Comparison of ENCODE assay signal across 25 cellular contexts in the genomic region with DNA sequence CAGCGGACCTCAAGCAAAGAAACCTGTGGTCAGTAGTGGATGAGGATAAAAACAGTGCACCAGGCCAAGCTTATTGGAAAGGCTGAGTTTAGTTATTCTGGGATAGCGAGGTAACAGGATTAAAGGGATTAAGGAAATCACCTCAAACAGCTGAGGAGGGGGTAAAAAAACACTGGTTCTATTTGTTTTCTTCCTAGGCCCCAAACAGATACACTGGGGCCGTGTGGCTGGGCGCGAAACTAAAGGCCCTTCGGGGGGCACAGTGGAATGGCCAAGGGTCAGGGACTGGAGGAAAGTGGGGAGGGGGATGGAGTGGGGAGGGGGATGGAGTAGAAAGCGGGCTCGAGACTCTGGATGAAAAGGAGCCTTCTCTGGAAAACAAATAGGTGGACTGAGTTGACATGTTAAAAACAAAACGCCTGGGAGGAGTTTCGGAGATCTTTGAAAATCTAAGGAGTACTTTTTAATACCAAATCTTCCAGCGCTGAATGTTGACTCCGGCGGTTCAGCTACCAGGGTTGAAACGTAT. TPM values are rescaled to one million over a fixed set of nuclear protein-coding genes. Genes with fewer than 3 reads are reported as not detected.
DNase-seq lines count a peak whose midpoint lies in the region; ATAC-seq and TF ChIP-seq lines count a peak whose summit lies in the region.
"Had no signal": no experiment of that assay in that cellular context is flagged by ENCODE, and none has a peak within 500 bp of the region (broad histone marks: within the 10 kb centered on the region; RNA-seq: fewer than 3 reads in every experiment).

No MANE protein-coding gene starts in this region.

- no peak for ATAC-seq in HG03095 (IDR thresholded peaks at IDR 0.05; ENCODE audit: unreplicated experiment)
- ATAC-seq: A549; left lung; naive thymus-derived CD8-positive, alpha-beta T cell; psoas muscle had no signal

- no peak overlapping the region for H3K27ac Mint-ChIP-seq in type B pancreatic cell
- H3K27ac Mint-ChIP-seq in chondrocyte (ENCODE audit: unreplicated experiment): no peak overlapping the region
- H3K27ac Mint-ChIP-seq: activated T-cell treated with anti-CD3 and anti-CD28 coated beads, Interleukin-2, amount 50 U/mL, for 24 hours; dendritic cell treated with granulocyte-macrophage colony-stimulating factor and Interleukin-4, amounts not matched to agents 40 ng/mL and 50 ng/mL, for 4 days; immature natural killer cell; T-helper 2 cell treated with Interferon-gamma antibody and Interleukin-4, amounts not matched to agents 5 μg/mL and 100 μg/mL, for 36 hours had no signal

- intact Hi-C loops in cardiac septum (cut with DNase I) (no loop called here), dorsolateral prefrontal cortex (cut with DNase I) (loop anchor here in 1 of 2 donors (10.0 kb wide), 2 partner anchors 357 to 407 kb away; a partner anchor contains a TSS)

- H3K4me1 Mint-ChIP-seq in type B pancreatic cell (ENCODE audit: unreplicated experiment) (peaks cover 19% of the 10 kb centered on the region), chondrocyte (ENCODE audit: low read depth) (peaks cover 14% of the 10 kb centered on the region)

- TF ChIP-seq CTCF in cardiac muscle cell (IDR thresholded peaks at IDR 0.05; ENCODE audit: low read depth, low read length): no peak
- no peak for TF ChIP-seq CTCF in dorsolateral prefrontal cortex (IDR thresholded peaks at IDR 0.05 in 54 of 56, conservative IDR thresholded peaks at IDR 0.05 in 2 of 56; ENCODE audit: low read depth in 1 of 56, partially characterized antibody in 56 of 56)
- TF ChIP-seq CTCF in type B pancreatic cell (conservative IDR thresholded peaks at IDR 0.05): no peak
- TF ChIP-seq CTCF in chondrocyte (IDR thresholded peaks at IDR 0.05): no peak

- DNase-seq in cardiac muscle cell (ENCODE audit: low read depth in 1 of 2, low spot score in 1 of 2) (no peak), cardiac septum (ENCODE audit: low spot score) (no peak), dorsolateral prefrontal cortex (no peak), type B pancreatic cell (ENCODE audit: extremely low spot score, unreplicated experiment) (no peak), chondrocyte (ENCODE audit: low spot score) (no peak), medulla oblongata (ENCODE audit: extremely low spot score) (no peak)
- DNase-seq: activated CD4-positive, alpha-beta T cell treated with anti-CD3 and anti-CD28 coated beads for 48 hours; activated T-cell treated with anti-CD3 and anti-CD28 coated beads, Interleukin-2, amount 50 U/mL, for 24 hours; BE2C; DMS79; immature natural killer cell; left lung; midbrain; naive thymus-derived CD8-positive, alpha-beta T cell; NCI-H187; psoas muscle had no signal

- H3K9me3 ChIP-seq in cardiac muscle cell (ENCODE audit: low read depth) (no peaks in the 10 kb centered on the region), iPS-20b (ENCODE audit: insufficient read depth, low read depth, low read length) (no peaks in the 10 kb centered on the region)
- H3K9me3 ChIP-seq: A549, adrenal gland, BE2C, breast epithelium, left lung, psoas muscle had no signal

- peak overlapping the region; percentile 2 for H3K4me3 ChIP-seq in cardiac muscle cell
- H3K4me3 ChIP-seq in dorsolateral prefrontal cortex: peak overlapping the region in 32 of 59 donors; percentile 1 to 66 (median 52)
- H3K4me3 ChIP-seq in iPS-20b (ENCODE audit: low read length): peak overlapping the region; percentile 69
- H3K4me3 ChIP-seq: A549, adrenal gland, breast epithelium, left lung, psoas muscle had no signal

- H3K9ac ChIP-seq in iPS-20b (ENCODE audit: low read depth, low read length): peak overlapping the region; percentile 51; the same call in 1 of the 2 replicates

- H3K4me1 ChIP-seq in cardiac muscle cell (ENCODE audit: low read depth) (no peaks in the 10 kb centered on the region), iPS-20b (ENCODE audit: insufficient read depth, low read length) (peaks cover 3% of the 10 kb centered on the region; the same call in 1 of the 2 replicates)
- H3K4me1 ChIP-seq: A549, adrenal gland, BE2C, breast epithelium, left lung, psoas muscle had no signal

- peak overlapping the region; percentile 81 for H3K4me3 Mint-ChIP-seq in type B pancreatic cell
- no peak overlapping the region for H3K4me3 Mint-ChIP-seq in chondrocyte (ENCODE audit: unreplicated experiment)
- H3K4me3 Mint-ChIP-seq: activated T-cell treated with anti-CD3 and anti-CD28 coated beads, Interleukin-2, amount 50 U/mL, for 24 hours; T-helper 2 cell treated with Interferon-gamma antibody and Interleukin-4, amounts not matched to agents 5 μg/mL and 100 μg/mL, for 36 hours had no signal

- H3K36me3 Mint-ChIP-seq in type B pancreatic cell: no peaks in the 10 kb centered on the region
- H3K36me3 Mint-ChIP-seq in chondrocyte (ENCODE audit: low read depth): peaks cover 2% of the 10 kb centered on the region

- H3K27me3 ChIP-seq in cardiac muscle cell: peaks cover 99% of the 10 kb centered on the region
- peaks cover 0 to 99% (median 74%) of the 10 kb centered on the region in 45 donors for H3K27me3 ChIP-seq in dorsolateral prefrontal cortex
- H3K27me3 ChIP-seq in iPS-20b (ENCODE audit: insufficient read depth, low read length): peaks cover 78% of the 10 kb centered on the region

- peaks cover 91% of the 10 kb centered on the region for H3K27me3 Mint-ChIP-seq in type B pancreatic cell
- peaks cover 67% of the 10 kb centered on the region for H3K27me3 Mint-ChIP-seq in chondrocyte (ENCODE audit: low read depth)

- H3K36me3 ChIP-seq in cardiac muscle cell: no peaks in the 10 kb centered on the region
- no peaks in the 10 kb centered on the region for H3K36me3 ChIP-seq in iPS-20b (ENCODE audit: insufficient read depth, low read depth, low read length)
- H3K36me3 ChIP-seq: adrenal gland, BE2C, breast epithelium, left lung had no signal

- H3K9me3 Mint-ChIP-seq in type B pancreatic cell: no peaks in the 10 kb centered on the region
- H3K9me3 Mint-ChIP-seq in chondrocyte (ENCODE audit: low read depth): no peaks in the 10 kb centered on the region
- H3K9me3 Mint-ChIP-seq: activated T-cell treated with anti-CD3 and anti-CD28 coated beads, Interleukin-2, amount 50 U/mL, for 24 hours; T-helper 2 cell treated with Interferon-gamma antibody and Interleukin-4, amounts not matched to agents 5 μg/mL and 100 μg/mL, for 36 hours had no signal

- H3K27ac ChIP-seq in cardiac muscle cell (no peak overlapping the region), dorsolateral prefrontal cortex (no peak overlapping the region), iPS-20b (ENCODE audit: low read length) (no peak overlapping the region)
- H3K27ac ChIP-seq: A549, adrenal gland, breast epithelium, left lung, psoas muscle had no signal

RNA-seq across cellular contexts. Expression of a gene that starts 2.9 kb away (rescaled TPM):
- total RNA-seq in cardiac muscle cell (0.32 and 0.42 TPM in 2 replicates), cardiac septum (not detected), dorsolateral prefrontal cortex (1 to 10 TPM in 13 of 120 experiments, under 1 TPM in 83, not detected in 24; 0.20 to 1.8 (median 0.52) TPM), type B pancreatic cell (ENCODE audit: low replicate concordance) (0.76 and 3.4 TPM in 2 replicates), chondrocyte (not detected in 3 replicates)
- polyA plus RNA-seq in cardiac muscle cell: 0.24 TPM in 1 of 2 replicates, not detected in the other
- total RNA-seq: activated CD8-positive, alpha-beta memory T cell treated with anti-CD3 and anti-CD28 coated beads for 36 hours; breast epithelium; left lung; naive thymus-derived CD8-positive, alpha-beta T cell; psoas muscle; ureter had no signal
- polyA plus RNA-seq: A549; immature natural killer cell; naive thymus-derived CD8-positive, alpha-beta T cell had no signal

Comparison
In these comparisons a context has a peak if more than half of its experiments do, and no peak if none do; other contexts are left out.
1. H3K4me3 ChIP-seq: peak in every context shown above with its lines; median percentile 69 in iPS-20b; 52 in dorsolateral prefrontal cortex; 2 in cardiac muscle cell.